In genomic region chrX:17596546-17597205, GRCh38 we compare ENCODE assay signal across 29 cellular contexts.
DNase-seq lines count a peak whose midpoint lies in the region; ATAC-seq, FAIRE-seq and TF ChIP-seq lines count a peak whose summit lies in the region.
"Had no signal": no experiment of that assay in that cellular context is flagged by ENCODE, and none has a peak within 500 bp of the region (broad histone marks: within the 10 kb centered on the region; RNA-seq: fewer than 3 reads in every experiment).

No MANE protein-coding gene starts in this region.

- POLR2A ChIA-PET in A549 (lab: Yijun Ruan, JAX), result no interaction called here

- H3K79me2 ChIP-seq in astrocyte (ENCODE audit: insufficient read depth, low read length), result peaks cover 5% of the 10 kb centered on the region

- TF ChIP-seq POLR2A in A549 (IDR thresholded peaks at IDR 0.05; ENCODE audit: low read length) (no peak), sigmoid colon (IDR thresholded peaks at IDR 0.05) (no peak)

- CTCF ChIA-PET in A549 (lab: Yijun Ruan, JAX), result interaction anchor here (1.3 to 1.8 kb wide), 3 partner anchors 66 to 354 kb away, joined by 3 to 4 read pairs (median 3); no protein-coding TSS in a partner anchor

- H3K36me3 ChIP-seq in astrocyte (ENCODE audit: insufficient read depth, low read length) (no peaks in the 10 kb centered on the region), BE2C (no peaks in the 10 kb centered on the region), sigmoid colon (no peaks in the 10 kb centered on the region)
- H3K36me3 ChIP-seq: HAP-1, suprapubic skin, uterus had no signal

- H3K27me3 Mint-ChIP-seq in astrocyte (ENCODE audit: low read depth, unreplicated experiment) (no peaks in the 10 kb centered on the region), nephron (ENCODE audit: low read depth) (peaks cover 4% of the 10 kb centered on the region)
- H3K27me3 Mint-ChIP-seq in activated naive CD8-positive, alpha-beta T cell treated with anti-CD3 and anti-CD28 coated beads for 36 hours, result peaks cover 4% of the 10 kb centered on the region
- H3K27me3 Mint-ChIP-seq in activated T-cell treated with anti-CD3 and anti-CD28 coated beads, Interleukin-2, amount 50 U/mL, for 72 hours (ENCODE audit: low read depth), result peaks cover 26% of the 10 kb centered on the region
- H3K27me3 Mint-ChIP-seq: CD4-positive, alpha-beta memory T cell had no signal

- H3K4me3 ChIP-seq in A549 (no peak overlapping the region), astrocyte (ENCODE audit: insufficient read depth, low read depth, low read length) (no peak overlapping the region), BE2C (ENCODE audit: low read depth, low read length) (no peak overlapping the region), sigmoid colon (no peak overlapping the region)
- H3K4me3 ChIP-seq: dorsolateral prefrontal cortex, HAP-1, lung, suprapubic skin, uterus had no signal

- H3K9me3 Mint-ChIP-seq in astrocyte (ENCODE audit: unreplicated experiment) (peaks cover 2% of the 10 kb centered on the region), nephron (no peaks in the 10 kb centered on the region)
- H3K9me3 Mint-ChIP-seq in activated naive CD8-positive, alpha-beta T cell treated with anti-CD3 and anti-CD28 coated beads for 36 hours, result peaks cover 2% of the 10 kb centered on the region
- no peaks in the 10 kb centered on the region for H3K9me3 Mint-ChIP-seq in activated T-cell treated with anti-CD3 and anti-CD28 coated beads, Interleukin-2, amount 50 U/mL, for 72 hours

- peak overlapping the region; percentile 55 for H3K27ac Mint-ChIP-seq in astrocyte (ENCODE audit: unreplicated experiment)
- H3K27ac Mint-ChIP-seq in nephron, result peak overlapping the region; percentile 84 to 97 (median 92)
- H3K27ac Mint-ChIP-seq in activated naive CD8-positive, alpha-beta T cell treated with anti-CD3 and anti-CD28 coated beads for 36 hours, result no peak overlapping the region
- H3K27ac Mint-ChIP-seq in activated T-cell treated with anti-CD3 and anti-CD28 coated beads, Interleukin-2, amount 50 U/mL, for 72 hours, result no peak overlapping the region
- H3K27ac Mint-ChIP-seq: activated CD4-positive, alpha-beta T cell treated with anti-CD3 and anti-CD28 coated beads for 36 hours had no signal

- WGBS in A549 (ENCODE audit: missing lambda C conversion rate), result 82% methylated on average over 9 of the region's 9 CpGs
- 80 to 88% methylated on average over 9 of the region's 9 CpGs for WGBS in sigmoid colon, 2 donors

- TF ChIP-seq EP300 in A549 (IDR thresholded peaks at IDR 0.05) (no peak), sigmoid colon (IDR thresholded peaks at IDR 0.05) (no peak)

- intact Hi-C loops in sigmoid colon (cut with DNase I), result no loop called here

- no peak for TF ChIP-seq CTCF in A549 (IDR thresholded peaks at IDR 0.05)
- no peak for TF ChIP-seq CTCF in astrocyte (IDR thresholded peaks at IDR 0.05; ENCODE audit: insufficient read depth, low read depth, low read length)
- no peak for TF ChIP-seq CTCF in nephron (IDR thresholded peaks at IDR 0.05; ENCODE audit: unreplicated experiment in 3 of 3)
- TF ChIP-seq CTCF in BE2C (IDR thresholded peaks at IDR 0.05; ENCODE audit: low read depth, low read length), result no peak
- no peak for TF ChIP-seq CTCF in sigmoid colon (IDR thresholded peaks at IDR 0.05)

- H3K27me3 ChIP-seq in astrocyte (ENCODE audit: insufficient read depth, low read length) (no peaks in the 10 kb centered on the region), BE2C (no peaks in the 10 kb centered on the region), sigmoid colon (no peaks in the 10 kb centered on the region)
- H3K27me3 ChIP-seq: suprapubic skin, uterus had no signal

- no peak overlapping the region for H3K9ac ChIP-seq in astrocyte (ENCODE audit: low read length)

- peak overlapping the region; percentile 56; the same call in 2 of the 3 replicates for H3K4me2 ChIP-seq in A549
- peak overlapping the region; percentile 49 for H3K4me2 ChIP-seq in astrocyte (ENCODE audit: low read length)

- H3K4me1 ChIP-seq in A549, result peaks cover 45% of the 10 kb centered on the region
- H3K4me1 ChIP-seq in astrocyte (ENCODE audit: insufficient read depth, low read length), result peaks cover 35% of the 10 kb centered on the region
- H3K4me1 ChIP-seq in BE2C, result no peaks in the 10 kb centered on the region
- peaks cover 0 to 46% (median 21%) of the 10 kb centered on the region in 4 donors for H3K4me1 ChIP-seq in sigmoid colon
- H3K4me1 ChIP-seq: suprapubic skin, uterus had no signal

- H2AFZ ChIP-seq in astrocyte (ENCODE audit: low read depth, low read length), result no peak overlapping the region

- peak overlapping the region; percentile 11 to 77; a peak in 4 of 6 replicates for H3K27ac ChIP-seq in A549
- peak overlapping the region; percentile 67 for H3K27ac ChIP-seq in astrocyte (ENCODE audit: low read depth, low read length)
- peak overlapping the region in 2 of 4 donors; percentile 52 to 66 for H3K27ac ChIP-seq in sigmoid colon
- H3K27ac ChIP-seq: dorsolateral prefrontal cortex had no signal

- H3K36me3 Mint-ChIP-seq in astrocyte (ENCODE audit: low read depth, unreplicated experiment) (no peaks in the 10 kb centered on the region), nephron (ENCODE audit: low read depth) (no peaks in the 10 kb centered on the region)
- H3K36me3 Mint-ChIP-seq in activated naive CD8-positive, alpha-beta T cell treated with anti-CD3 and anti-CD28 coated beads for 36 hours, result peaks cover 4% of the 10 kb centered on the region
- H3K36me3 Mint-ChIP-seq in activated T-cell treated with anti-CD3 and anti-CD28 coated beads, Interleukin-2, amount 50 U/mL, for 72 hours (ENCODE audit: insufficient read depth in 2 of 2), result no peaks in the 10 kb centered on the region
- H3K36me3 Mint-ChIP-seq: CD4-positive, alpha-beta memory T cell had no signal

- FAIRE-seq in A549 (lab: Jason Lieb, UNC) (no peak), astrocyte (lab: Jason Lieb, UNC) (no peak)
- FAIRE-seq: GM19239, HTR-8/SVneo had no signal

- H3K4me3 Mint-ChIP-seq in astrocyte (ENCODE audit: unreplicated experiment) (no peak overlapping the region), nephron (peak overlapping the region in 2 of 3 experiments; percentile 2 to 11)
- H3K4me3 Mint-ChIP-seq in activated naive CD8-positive, alpha-beta T cell treated with anti-CD3 and anti-CD28 coated beads for 36 hours, result no peak overlapping the region
- no peak overlapping the region for H3K4me3 Mint-ChIP-seq in activated T-cell treated with anti-CD3 and anti-CD28 coated beads, Interleukin-2, amount 50 U/mL, for 72 hours
- H3K4me3 Mint-ChIP-seq: activated CD4-positive, alpha-beta T cell treated with anti-CD3 and anti-CD28 coated beads for 36 hours; CD4-positive, alpha-beta memory T cell had no signal

- H3K9me3 ChIP-seq in A549 (no peaks in the 10 kb centered on the region), astrocyte (ENCODE audit: insufficient read depth, low read depth, low read length) (no peaks in the 10 kb centered on the region), BE2C (no peaks in the 10 kb centered on the region), sigmoid colon (no peaks in the 10 kb centered on the region)
- H3K9me3 ChIP-seq: HAP-1, suprapubic skin, uterus had no signal

- no peak for TF ChIP-seq RAD21 in A549 (conservative IDR thresholded peaks at IDR 0.05 in 1 of 2, IDR thresholded peaks at IDR 0.05 in 1 of 2)

- ATAC-seq in A549, result no peak
- ATAC-seq in activated T-cell treated with anti-CD3 and anti-CD28 coated beads, Interleukin-2, amount 50 U/mL, for 72 hours (replicated peaks in 1 of 2), result no peak
- ATAC-seq: activated CD4-positive, alpha-beta T cell treated with anti-CD3 and anti-CD28 coated beads for 36 hours had no signal

- no peaks in the 10 kb centered on the region for H4K20me1 ChIP-seq in astrocyte (ENCODE audit: insufficient read depth, low read length)

- H3K4me1 Mint-ChIP-seq in astrocyte (ENCODE audit: low read depth, unreplicated experiment) (peaks cover 41% of the 10 kb centered on the region), nephron (peaks cover 67% of the 10 kb centered on the region)
- H3K4me1 Mint-ChIP-seq in activated naive CD8-positive, alpha-beta T cell treated with anti-CD3 and anti-CD28 coated beads for 36 hours, result peaks cover 16% of the 10 kb centered on the region
- H3K4me1 Mint-ChIP-seq in activated T-cell treated with anti-CD3 and anti-CD28 coated beads, Interleukin-2, amount 50 U/mL, for 72 hours (ENCODE audit: low read depth), result peaks cover 7% of the 10 kb centered on the region

- no peak for DNase-seq in A549 (ENCODE audit: low read depth in 1 of 2, low spot score in 1 of 2)
- DNase-seq in HT1080 (ENCODE audit: low read depth), result peak; percentile 26
- peak; percentile 43 for DNase-seq in astrocyte (ENCODE audit: low read depth)
- DNase-seq in BE2C, result no peak
- no peak for DNase-seq in activated naive CD8-positive, alpha-beta T cell treated with anti-CD3 and anti-CD28 coated beads for 36 hours
- DNase-seq in activated T-cell treated with anti-CD3 and anti-CD28 coated beads, Interleukin-2, amount 50 U/mL, for 72 hours, result no peak
- no peak for DNase-seq in sigmoid colon
- DNase-seq: 8988T; activated CD4-positive, alpha-beta T cell treated with anti-CD3 and anti-CD28 coated beads for 36 hours; activated effector memory CD4-positive, alpha-beta T cell treated with anti-CD3 and anti-CD28 coated beads, Interleukin-2, amount 50 U/mL, for 16 hours; AML-193; CD4-positive, alpha-beta memory T cell; cerebellar nuclear complex; dorsolateral prefrontal cortex; glutamatergic neuron; KG1; MM.1S; NCI-H2081; NCI-H345; posterior cingulate gyrus; stimulated activated CD4-positive, alpha-beta T cell treated with anti-CD3 and anti-CD28 coated beads, Interleukin-15, amount 100 ng/mL, for 24 hours; stimulated activated naive CD4-positive, alpha-beta T cell; uterus had no signal

TF ChIP-seq in A549, 52 proteins besides CTCF, POLR2A, EP300 and RAD21:
- TF ChIP-seq MAX (IDR thresholded peaks at IDR 0.05) (no peak), CBX8 (IDR thresholded peaks at IDR 0.05) (no peak), ZC3H11A (IDR thresholded peaks at IDR 0.05) (no peak)
- TF ChIP-seq, protein P1, sequence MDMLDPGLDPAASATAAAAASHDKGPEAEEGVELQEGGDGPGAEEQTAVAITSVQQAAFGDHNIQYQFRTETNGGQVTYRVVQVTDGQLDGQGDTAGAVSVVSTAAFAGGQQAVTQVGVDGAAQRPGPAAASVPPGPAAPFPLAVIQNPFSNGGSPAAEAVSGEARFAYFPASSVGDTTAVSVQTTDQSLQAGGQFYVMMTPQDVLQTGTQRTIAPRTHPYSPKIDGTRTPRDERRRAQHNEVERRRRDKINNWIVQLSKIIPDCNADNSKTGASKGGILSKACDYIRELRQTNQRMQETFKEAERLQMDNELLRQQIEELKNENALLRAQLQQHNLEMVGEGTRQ (IDR thresholded peaks at IDR 0.05), result no peak

Comparison
In these comparisons a context has a peak if more than half of its experiments do, and no peak if none do; other contexts are left out.
1. DNase-seq: peak in HT1080 (single experiment) and astrocyte (single experiment); none in A549 (0 of 2), BE2C (single experiment), activated naive CD8-positive, alpha-beta T cell treated with anti-CD3 and anti-CD28 coated beads for 36 hours (single experiment), activated T-cell treated with anti-CD3 and anti-CD28 coated beads, Interleukin-2, amount 50 U/mL, for 72 hours (0 of 2) and sigmoid colon (single experiment).
2. H3K27ac Mint-ChIP-seq: peak in astrocyte (single experiment) and nephron (3 of 3); none in activated naive CD8-positive, alpha-beta T cell treated with anti-CD3 and anti-CD28 coated beads for 36 hours (single experiment) and activated T-cell treated with anti-CD3 and anti-CD28 coated beads, Interleukin-2, amount 50 U/mL, for 72 hours (single experiment).
3. H3K4me3 Mint-ChIP-seq: peak in nephron (2 of 3); none in astrocyte (single experiment), activated naive CD8-positive, alpha-beta T cell treated with anti-CD3 and anti-CD28 coated beads for 36 hours (single experiment) and activated T-cell treated with anti-CD3 and anti-CD28 coated beads, Interleukin-2, amount 50 U/mL, for 72 hours (0 of 2).